8 cellular contexts compared by ENCODE assay signal in the genomic region with DNA sequence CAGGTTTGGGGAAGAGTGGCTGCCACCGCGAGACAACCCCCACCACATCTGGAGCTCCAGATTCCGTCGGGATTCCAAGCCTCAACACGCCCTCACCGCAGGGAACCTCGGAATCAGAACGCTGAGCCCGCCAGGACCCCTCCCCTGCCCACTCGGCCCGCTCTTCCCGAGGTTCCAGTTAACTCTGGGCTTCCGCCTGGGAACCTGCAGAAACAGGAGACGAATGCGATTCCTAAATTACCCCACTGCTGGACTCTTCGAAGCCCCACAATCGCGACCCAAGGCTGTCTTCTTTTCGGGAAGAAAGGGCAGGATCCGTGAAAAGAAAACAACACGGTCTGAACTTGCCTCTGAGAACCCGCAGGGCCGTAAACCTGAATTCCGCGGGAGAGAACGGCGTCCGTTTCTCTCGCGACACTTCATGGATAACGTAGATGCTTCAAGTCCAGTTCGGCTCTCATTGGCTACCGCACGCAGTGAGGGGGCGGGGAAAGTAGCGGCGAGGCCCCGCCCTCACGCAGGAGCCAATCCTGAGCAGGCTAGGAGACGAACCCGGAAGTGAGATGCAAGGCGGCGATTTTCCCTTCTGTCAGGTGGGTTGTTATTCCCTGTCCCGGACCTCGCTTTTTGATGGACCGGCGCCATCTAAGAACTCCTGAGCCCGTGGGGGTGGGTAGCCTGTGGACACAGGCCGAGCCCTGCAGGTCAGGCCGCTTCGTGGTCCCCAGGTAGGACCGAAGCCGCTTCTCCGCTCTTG. TPM values are rescaled to one million over a fixed set of nuclear protein-coding genes. Genes with fewer than 3 reads are reported as not detected.
DNase-seq lines count a peak whose midpoint lies in the region; ATAC-seq lines count a peak whose summit lies in the region.

A gene with protein sequence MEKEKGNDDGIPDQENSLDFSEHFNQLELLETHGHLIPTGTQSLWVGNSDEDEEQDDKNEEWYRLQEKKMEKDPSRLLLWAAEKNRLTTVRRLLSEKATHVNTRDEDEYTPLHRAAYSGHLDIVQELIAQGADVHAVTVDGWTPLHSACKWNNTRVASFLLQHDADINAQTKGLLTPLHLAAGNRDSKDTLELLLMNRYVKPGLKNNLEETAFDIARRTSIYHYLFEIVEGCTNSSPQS (plus strand): TSS at position 542 of the 757 bp plus-strand sequence. CDS start 2,710 bp downstream, outside the sequence.
A gene (minus strand): TSS at position 402 of the 757 bp plus-strand sequence. CDS start 1,043 bp downstream, outside the sequence.

- DNase-seq in NCI-H748 (lab: John Stamatoyannopoulos, UW; ENCODE audit: unreplicated experiment) (peak; percentile 95), dedifferentiated amniotic fluid mesenchymal stem cell (ENCODE audit: extremely low spot score) (peak; percentile 98), left lobe of liver (ENCODE audit: low spot score) (peak; percentile 98)
- peak; percentile 94 for DNase-seq in activated CD4-positive, alpha-beta T cell treated with anti-CD3 and anti-CD28 coated beads, Interleukin-2, amount 50 U/mL, for 1 hour
- peak; percentile 95 for DNase-seq in stimulated activated CD4-positive, alpha-beta T cell treated with anti-CD3 and anti-CD28 coated beads, Interleukin-2, amount 100 ng/mL, for 4 hours (ENCODE audit: low read depth)

- H3K36me3 ChIP-seq in BLaER1, result peaks cover 43% of the 10 kb centered on the region

- peaks cover 18% of the 10 kb centered on the region; the same call in 1 of the 2 replicates for H4K20me1 ChIP-seq in BLaER1

- H3K27me3 ChIP-seq in BLaER1, result no peaks in the 10 kb centered on the region

- peak within 1 kb of the TSS; percentile 95 for H3K9ac ChIP-seq in BLaER1

- H3K4me3 ChIP-seq in BLaER1, result peak within 1 kb of the TSS; percentile 85

- H3K4me2 ChIP-seq in BLaER1, result peak within 1 kb of the TSS; percentile 87

- H3K27ac ChIP-seq in BLaER1, result peak within 1 kb of the TSS; percentile 90

- H3K4me1 ChIP-seq in BLaER1, result peaks cover 29% of the 10 kb centered on the region

- no peaks in the 10 kb centered on the region for H3K9me3 ChIP-seq in BLaER1

- ATAC-seq in GM19351 (IDR thresholded peaks at IDR 0.05; ENCODE audit: unreplicated experiment) (peak; percentile 99), HG03521 (IDR thresholded peaks at IDR 0.05; ENCODE audit: unreplicated experiment) (peak; percentile 99), left lobe of liver (peak; percentile 100)

RNA-seq across cellular contexts. Expression of the first gene that starts in this region (rescaled TPM):
- 4.3 TPM for total RNA-seq in left lobe of liver

RNA-seq across cellular contexts. Expression of the second gene that starts in this region (rescaled TPM):
- 3.9 TPM for total RNA-seq in left lobe of liver

Comparison
In these comparisons a context has a peak if more than half of its experiments do, and no peak if none do; other contexts are left out.
1. Peak in every context shown above with its lines: DNase-seq, ATAC-seq, H3K4me3 ChIP-seq and H3K27ac ChIP-seq.